In the genomic region with DNA sequence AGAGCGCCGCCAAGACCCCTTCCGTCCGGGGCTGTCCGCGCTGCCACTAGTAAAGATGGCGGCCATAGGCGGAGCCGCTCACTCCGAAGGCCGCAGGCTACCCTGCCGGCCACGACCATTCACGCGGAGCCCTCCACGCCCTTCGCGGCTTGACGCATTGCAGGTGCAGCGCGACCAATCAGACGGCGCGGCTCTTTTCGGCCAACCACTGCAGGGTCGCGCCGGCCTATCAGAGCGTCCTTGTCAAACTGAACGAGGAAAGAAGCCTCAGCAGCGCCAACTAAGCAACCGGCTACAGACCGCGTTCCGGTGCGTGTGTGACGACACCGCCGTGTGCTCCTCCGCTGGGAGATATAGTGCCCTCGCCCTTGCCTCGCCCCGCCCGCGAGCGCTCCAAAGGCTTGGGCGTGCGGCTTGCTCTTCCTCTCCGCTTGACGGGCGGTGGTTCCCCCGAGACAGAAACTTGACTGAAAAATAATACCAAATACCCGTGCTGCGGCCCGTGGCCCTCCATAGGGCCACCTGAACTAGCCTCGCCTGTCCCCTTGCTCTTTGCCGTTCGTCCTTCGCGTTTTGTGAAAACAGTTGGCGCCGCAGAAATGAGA, we compare ENCODE assay signal across 8 cellular contexts. TPM values are rescaled to one million over a fixed set of nuclear protein-coding genes. Genes with fewer than 3 reads are reported as not detected.
DNase-seq lines count a peak whose midpoint lies in the region; TF ChIP-seq lines count a peak whose summit lies in the region.

No MANE protein-coding gene starts in this region.

- no peak overlapping the region for H3K4me3 Mint-ChIP-seq in osteocyte (ENCODE audit: unreplicated experiment)

- peak overlapping the region; percentile 27 to 53 (median 47) for H3K4me3 ChIP-seq in thyroid gland (replicated peaks in 1 of 3)

- TF ChIP-seq POLR2A in thyroid gland (IDR thresholded peaks at IDR 0.05) = peak; percentile 95 to 98

- CTCF ChIA-PET in HEK293T (lab: Yijun Ruan, JAX) = no interaction called here

- no peaks in the 10 kb centered on the region for H3K9me3 Mint-ChIP-seq in osteocyte (ENCODE audit: unreplicated experiment)

- H3K27me3 Mint-ChIP-seq in osteocyte (ENCODE audit: unreplicated experiment) = no peaks in the 10 kb centered on the region

- H3K27ac Mint-ChIP-seq in osteocyte (ENCODE audit: unreplicated experiment) = no peak overlapping the region

- in situ Hi-C loops in SK-MEL-5 (cut with HindIII; ENCODE audit: low pct_unique_long_range_greater_than_20kb, low sequenced_read_pairs) = no loop called here

- intact Hi-C loops in head of caudate nucleus (cut with DNase I) = loop anchor here (1.0 to 5.0 kb wide), 2 partner anchors 13 to 51 kb away; a partner anchor contains a TSS
- intact Hi-C loops in thyroid gland (cut with DNase I) = loop anchor here (10.0 kb wide), 1 partner anchor 48 kb away; a partner anchor contains a TSS

- no peaks in the 10 kb centered on the region for H3K36me3 ChIP-seq in thyroid gland

- H3K4me1 Mint-ChIP-seq in osteocyte (ENCODE audit: unreplicated experiment) = peaks cover 9% of the 10 kb centered on the region

- DNase-seq in GM04504 (ENCODE audit: low read depth) (peak; percentile 99), HEK293T (ENCODE audit: extremely low spot score) (peak; percentile 92), NAMALWA (ENCODE audit: low spot score) (peak; percentile 98), SK-MEL-5 (ENCODE audit: low read depth, low spot score) (peak; percentile 82), head of caudate nucleus (peak; percentile 99 to 100 (median 100)), osteocyte (ENCODE audit: extremely low spot score, unreplicated experiment) (peak; percentile 100), thyroid gland (peak; percentile 100)
- peak; percentile 98 for DNase-seq in activated naive CD4-positive, alpha-beta T cell treated with anti-CD3 and anti-CD28 coated beads, Interleukin-2, amount 50 U/mL, for 16 hours

- H3K27ac ChIP-seq in thyroid gland = peak overlapping the region; percentile 97 to 100 (median 99)

- H3K27me3 ChIP-seq in thyroid gland = no peaks in the 10 kb centered on the region

- TF ChIP-seq CTCF in osteocyte (IDR thresholded peaks at IDR 0.05) (no peak), thyroid gland (IDR thresholded peaks at IDR 0.05) (peak in 2 of 6 experiments; percentile 14 to 26)

- WGBS in thyroid gland, 2 donors = 0% methylated on average over 25 of the region's 62 CpGs

- H3K4me1 ChIP-seq in thyroid gland = peaks cover 17 to 18% of the 10 kb centered on the region in 2 donors

- POLR2A ChIA-PET in HEK293T (lab: Yijun Ruan, JAX) = interaction anchor here (0.6 to 4.2 kb wide), 20 partner anchors 9 to 405 kb away, joined by 3 to 68 read pairs (median 3); a partner anchor contains a TSS

- no peaks in the 10 kb centered on the region for H3K36me3 Mint-ChIP-seq in osteocyte (ENCODE audit: unreplicated experiment)

- H3K9me3 ChIP-seq in thyroid gland = no peaks in the 10 kb centered on the region

TF ChIP-seq in HEK293T, 16 proteins besides CTCF, POLR2A, EP300 and RAD21:
- no peak for TF ChIP-seq FOXM1 (IDR thresholded peaks at IDR 0.05; ENCODE audit: borderline replicate concordance)
- TF ChIP-seq ZNF384 (IDR thresholded peaks at IDR 0.05) = no peak
- no peak for TF ChIP-seq LEF1 (IDR thresholded peaks at IDR 0.05; ENCODE audit: borderline replicate concordance)
- no peak for TF ChIP-seq ARNT (IDR thresholded peaks at IDR 0.05)
- TF ChIP-seq L3MBTL2 (conservative IDR thresholded peaks at IDR 0.05) = peak; percentile 87
- TF ChIP-seq CTBP1 (IDR thresholded peaks at IDR 0.05; ENCODE audit: borderline replicate concordance) = peak; percentile 89
- no peak for TF ChIP-seq SP1 (IDR thresholded peaks at IDR 0.05)
- peak; percentile 72 for TF ChIP-seq TARDBP (IDR thresholded peaks at IDR 0.05)
- no peak for TF ChIP-seq SUZ12 (IDR thresholded peaks at IDR 0.05)
- TF ChIP-seq, protein P1, sequence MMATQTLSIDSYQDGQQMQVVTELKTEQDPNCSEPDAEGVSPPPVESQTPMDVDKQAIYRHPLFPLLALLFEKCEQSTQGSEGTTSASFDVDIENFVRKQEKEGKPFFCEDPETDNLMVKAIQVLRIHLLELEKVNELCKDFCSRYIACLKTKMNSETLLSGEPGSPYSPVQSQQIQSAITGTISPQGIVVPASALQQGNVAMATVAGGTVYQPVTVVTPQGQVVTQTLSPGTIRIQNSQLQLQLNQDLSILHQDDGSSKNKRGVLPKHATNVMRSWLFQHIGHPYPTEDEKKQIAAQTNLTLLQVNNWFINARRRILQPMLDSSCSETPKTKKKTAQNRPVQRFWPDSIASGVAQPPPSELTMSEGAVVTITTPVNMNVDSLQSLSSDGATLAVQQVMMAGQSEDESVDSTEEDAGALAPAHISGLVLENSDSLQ (IDR thresholded peaks at IDR 0.05) = peak; percentile 36
- TF ChIP-seq BHLHE40 (IDR thresholded peaks at IDR 0.05; ENCODE audit: borderline replicate concordance) = no peak
- TF ChIP-seq ELF4 (IDR thresholded peaks at IDR 0.05) = peak; percentile 50; the same call in 1 of the 2 replicates
- TF ChIP-seq HDGF (IDR thresholded peaks at IDR 0.05; ENCODE audit: borderline replicate concordance) = no peak
- no peak for TF ChIP-seq FOXK2 (IDR thresholded peaks at IDR 0.05)
- no peak for TF ChIP-seq FOXA1 (IDR thresholded peaks at IDR 0.05)
- TF ChIP-seq NFRKB (IDR thresholded peaks at IDR 0.05) = peak; percentile 93
TF ChIP-seq in HEK293T: peak in this region for 6.

RNA-seq across cellular contexts. Expression of a gene that starts 13.6 kb away (rescaled TPM):
- total RNA-seq in SK-MEL-5 (2014; rRNA removed; shearing (Covaris generic)) = 271 and 303 TPM in 2 replicates
- polyA plus RNA-seq in SK-MEL-5 (2015; cell fraction: cytosol; rRNA removed) = 174 and 194 TPM in 2 replicates
- 140 and 155 TPM in 2 replicates for polyA plus RNA-seq in SK-MEL-5 (2015; cell fraction: nucleus; rRNA removed)
- total RNA-seq in osteocyte = 184 and 199 TPM in 2 replicates
- total RNA-seq in thyroid gland = 100 to 1,000 TPM; 262 to 355 (median 294) TPM

RNA-seq across cellular contexts. Expression of a gene that starts 51.5 kb away (rescaled TPM):
- total RNA-seq in SK-MEL-5 (2014; rRNA removed; shearing (Covaris generic)) = 9.8 and 11.0 TPM in 2 replicates
- polyA plus RNA-seq in SK-MEL-5 (2015; cell fraction: cytosol; rRNA removed) = 4.5 and 9.5 TPM in 2 replicates
- 14.1 and 28.3 TPM in 2 replicates for polyA plus RNA-seq in SK-MEL-5 (2015; cell fraction: nucleus; rRNA removed)
- 23.2 and 25.2 TPM in 2 replicates for total RNA-seq in osteocyte
- total RNA-seq in thyroid gland = 10 to 100 TPM; 21.7 to 38.7 (median 26.7) TPM

Comparison
In these comparisons a context has a peak if more than half of its experiments do, and no peak if none do; other contexts are left out.
1. Peak in every context shown above with its lines: DNase-seq, H3K4me3 ChIP-seq and H3K27ac ChIP-seq.